Comparison of ENCODE assay signal across 13 cellular contexts in the genomic region with DNA sequence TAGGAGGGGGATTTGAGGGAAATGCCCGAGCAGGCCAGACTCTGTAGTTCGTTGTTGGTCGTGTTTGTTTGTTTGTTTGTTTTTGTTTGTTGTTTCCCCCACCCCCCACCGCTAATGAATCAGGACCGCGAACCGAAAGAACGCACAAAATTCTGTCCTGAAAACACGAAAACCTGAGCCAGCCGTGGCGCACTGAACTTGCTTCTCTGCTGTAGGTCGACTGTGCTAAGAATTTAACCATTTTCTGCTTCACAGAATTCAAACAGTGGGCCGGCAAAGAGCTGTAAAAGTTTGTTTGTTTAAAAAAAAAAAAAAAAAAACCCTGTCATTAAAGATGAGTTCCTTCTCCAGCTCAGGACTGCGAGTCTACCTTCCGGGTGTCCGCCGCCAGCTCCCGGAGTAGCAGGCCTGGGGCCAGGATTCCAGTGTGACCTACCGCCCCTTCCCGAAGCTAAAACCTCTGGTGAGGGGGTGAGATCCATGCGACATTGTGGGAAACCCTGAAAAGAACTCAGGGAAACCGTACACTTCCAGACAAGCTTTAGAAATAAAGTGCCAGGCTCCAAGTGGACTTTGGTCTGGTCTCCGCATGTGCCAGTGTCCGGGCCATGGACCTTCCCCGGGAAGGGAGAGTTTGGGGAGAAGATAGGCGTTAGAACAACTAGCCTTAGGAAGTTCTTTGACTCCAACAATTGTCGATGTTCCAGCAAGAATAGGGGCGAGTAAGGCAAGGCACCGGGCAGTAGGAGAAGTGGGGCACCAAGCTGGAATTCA. TPM values are rescaled to one million over a fixed set of nuclear protein-coding genes. Genes with fewer than 3 reads are reported as not detected.
A peak's percentile ranks its signal among the peaks of the same experiment; 100 is the strongest.
DNase-seq lines count a peak whose midpoint lies in the region; ATAC-seq and TF ChIP-seq lines count a peak whose summit lies in the region.
"Had no signal": no experiment of that assay in that cellular context is flagged by ENCODE, and none has a peak within 500 bp of the region (broad histone marks: within the 10 kb centered on the region; RNA-seq: fewer than 3 reads in every experiment).

No MANE protein-coding gene starts in this region.

- ATAC-seq in GM21381 (IDR thresholded peaks at IDR 0.05; ENCODE audit: unreplicated experiment), result no peak

- H3K4me3 ChIP-seq in HUES64 (ENCODE audit: low read length) (peak overlapping the region; percentile 62), ectodermal cell (ENCODE audit: insufficient read depth, low read depth, low read length) (peak overlapping the region; percentile 57), osteoblast (ENCODE audit: insufficient read depth, low read length) (peak overlapping the region; percentile 63)

- H3K4me1 ChIP-seq in HUES64 (ENCODE audit: insufficient read depth, low read length) (peaks cover 41% of the 10 kb centered on the region), ectodermal cell (ENCODE audit: control insufficient read depth, insufficient read depth, low read length) (peaks cover 37% of the 10 kb centered on the region), osteoblast (ENCODE audit: insufficient read depth, low read length) (no peaks in the 10 kb centered on the region)
- H3K4me1 ChIP-seq: parathyroid adenoma had no signal

- H2AFZ ChIP-seq in osteoblast (ENCODE audit: low read length), result no peak overlapping the region

- H3K9ac ChIP-seq in HUES64 (ENCODE audit: low read depth, low read length), result peak overlapping the region; percentile 70; the same call in 1 of the 2 replicates
- H3K9ac ChIP-seq: parathyroid adenoma had no signal

- no peaks in the 10 kb centered on the region for H4K20me1 ChIP-seq in osteoblast (ENCODE audit: insufficient read depth, low read length)

- H3K9me3 ChIP-seq in HUES64 (ENCODE audit: insufficient read depth, low read depth, low read length), result no peaks in the 10 kb centered on the region
- H3K9me3 ChIP-seq in ectodermal cell (ENCODE audit: control insufficient read depth, low read length), result no peaks in the 10 kb centered on the region
- no peaks in the 10 kb centered on the region for H3K9me3 ChIP-seq in osteoblast (ENCODE audit: low read depth, low read length)

- TF ChIP-seq CTCF in C4-2B (conservative IDR thresholded peaks at IDR 0.05) (no peak), osteoblast (IDR thresholded peaks at IDR 0.05; ENCODE audit: extremely low read depth, low read depth, low read length) (no peak)

- peak overlapping the region; percentile 52 for H3K4me2 ChIP-seq in osteoblast (ENCODE audit: insufficient read depth, low read length)

- H3K27me3 ChIP-seq in HUES64 (ENCODE audit: insufficient read depth, low read length), result peaks cover 100% of the 10 kb centered on the region
- peaks cover 100% of the 10 kb centered on the region for H3K27me3 ChIP-seq in ectodermal cell (ENCODE audit: control insufficient read depth, insufficient read depth, low read length, poor library complexity, severe bottlenecking)
- peaks cover 95% of the 10 kb centered on the region for H3K27me3 ChIP-seq in osteoblast (ENCODE audit: insufficient read depth, low read length)

- no peak for DNase-seq in osteoblast (ENCODE audit: insufficient read length, low spot score, missing footprints)
- DNase-seq in NCI-H2171 (lab: John Stamatoyannopoulos, UW), result no peak
- DNase-seq in NCI-H526 treated with DMSO at 0.1 percent for 48 hours (lab: John Stamatoyannopoulos, UW), result no peak
- DNase-seq in NCI-H2196 (lab: John Stamatoyannopoulos, UW; ENCODE audit: unreplicated experiment), result no peak
- DNase-seq: immature natural killer cell, IMR-90, NCI-H2029 had no signal

- H3K27ac ChIP-seq in C4-2B (peak overlapping the region; percentile 48), HUES64 (ENCODE audit: low read depth, low read length) (no peak overlapping the region), ectodermal cell (ENCODE audit: insufficient read depth, low read depth, low read length, poor library complexity, severe bottlenecking) (no peak overlapping the region), osteoblast (ENCODE audit: low read depth, low read length) (no peak overlapping the region)
- H3K27ac ChIP-seq: parathyroid adenoma had no signal

- H3K36me3 ChIP-seq in HUES64 (ENCODE audit: insufficient read depth, low read length) (no peaks in the 10 kb centered on the region), ectodermal cell (ENCODE audit: control insufficient read depth, insufficient read depth, low read length) (no peaks in the 10 kb centered on the region), osteoblast (ENCODE audit: insufficient read depth, low read length) (no peaks in the 10 kb centered on the region)

- no peaks in the 10 kb centered on the region for H3K79me2 ChIP-seq in osteoblast (ENCODE audit: insufficient read depth, low read length)
- H3K79me2 ChIP-seq: parathyroid adenoma had no signal

- WGBS in HUES64, result 1% methylated on average over 26 of the region's 29 CpGs
- WGBS in ectodermal cell, 2 experiments, result 1% methylated on average over 27 to 28 of the region's 29 CpGs

RNA-seq across cellular contexts. Expression of a gene that starts 12.0 kb away (rescaled TPM):
- polyA plus RNA-seq in HUES64 (2013, experiment 1 of 2), result 0.40 TPM
- polyA plus RNA-seq in HUES64 (2013, experiment 2 of 2), result 2.3 TPM
- 9.1 TPM for polyA plus RNA-seq in ectodermal cell (2013, experiment 1 of 4)
- 9.3 TPM for polyA plus RNA-seq in ectodermal cell (2013, experiment 2 of 4)
- 10.2 TPM for polyA plus RNA-seq in ectodermal cell (2013, experiment 3 of 4)
- polyA plus RNA-seq in ectodermal cell (2013, experiment 4 of 4), result 14.1 TPM
- total RNA-seq in osteoblast, result 0.29 and 0.72 TPM in 2 replicates
- total RNA-seq: IMR-90, OCI-LY7 had no signal
- polyA plus RNA-seq: immature natural killer cell, IMR-90 had no signal

RNA-seq across cellular contexts. Expression of a gene that starts 14.8 kb away (rescaled TPM):
- polyA plus RNA-seq in HUES64 (2013, experiment 1 of 2), result 5.2 TPM
- 19.0 TPM for polyA plus RNA-seq in HUES64 (2013, experiment 2 of 2)
- 58.5 TPM for polyA plus RNA-seq in ectodermal cell (2013, experiment 1 of 4)
- polyA plus RNA-seq in ectodermal cell (2013, experiment 2 of 4), result 54.0 TPM
- 71.2 TPM for polyA plus RNA-seq in ectodermal cell (2013, experiment 3 of 4)
- 92.7 TPM for polyA plus RNA-seq in ectodermal cell (2013, experiment 4 of 4)
- 2.1 and 3.6 TPM in 2 replicates for total RNA-seq in osteoblast
- total RNA-seq: IMR-90, OCI-LY7 had no signal
- polyA plus RNA-seq: immature natural killer cell, IMR-90 had no signal
